ENCODE assay signal across 1 cellular context in genomic region chr6:142568857-142569597, GRCh38.
TF ChIP-seq lines count a peak whose summit lies in the region.

No MANE protein-coding gene starts in this region.

TF ChIP-seq in SK-N-SH, 30 proteins besides CTCF, POLR2A, EP300 and RAD21 (continued from another document):
- TF ChIP-seq USF1 (IDR thresholded peaks at IDR 0.05; ENCODE audit: borderline replicate concordance, low read depth) (no peak), USF2 (IDR thresholded peaks at IDR 0.05; ENCODE audit: borderline replicate concordance, low read depth, low read length) (no peak), TCF12 (IDR thresholded peaks at IDR 0.05) (peak; percentile 63), CHD2 (IDR thresholded peaks at IDR 0.05; ENCODE audit: low read length, partially characterized antibody) (no peak), NFIC (IDR thresholded peaks at IDR 0.05; ENCODE audit: borderline replicate concordance) (no peak), JUND (IDR thresholded peaks at IDR 0.05) (peak; percentile 67; the same call in 1 of the 2 replicates), NRF1 (IDR thresholded peaks at IDR 0.05; ENCODE audit: low read depth, low read length) (no peak), IRF3 (IDR thresholded peaks at IDR 0.05; ENCODE audit: low read depth, low read length) (no peak), TAF1 (IDR thresholded peaks at IDR 0.05; ENCODE audit: borderline replicate concordance, low read depth, low read length) (no peak), YY1 (IDR thresholded peaks at IDR 0.05; ENCODE audit: low read depth) (no peak), GABPA (IDR thresholded peaks at IDR 0.05; ENCODE audit: low read depth) (no peak), FOXJ3 (CRISPR knock-in tag; IDR thresholded peaks at IDR 0.05) (no peak), POLR2AphosphoS5 (IDR thresholded peaks at IDR 0.05; ENCODE audit: low read depth, low read length) (peak; percentile 34; the same call in 1 of the 2 replicates)
